Comparison of ENCODE assay signal across 17 cellular contexts in the genomic region with DNA sequence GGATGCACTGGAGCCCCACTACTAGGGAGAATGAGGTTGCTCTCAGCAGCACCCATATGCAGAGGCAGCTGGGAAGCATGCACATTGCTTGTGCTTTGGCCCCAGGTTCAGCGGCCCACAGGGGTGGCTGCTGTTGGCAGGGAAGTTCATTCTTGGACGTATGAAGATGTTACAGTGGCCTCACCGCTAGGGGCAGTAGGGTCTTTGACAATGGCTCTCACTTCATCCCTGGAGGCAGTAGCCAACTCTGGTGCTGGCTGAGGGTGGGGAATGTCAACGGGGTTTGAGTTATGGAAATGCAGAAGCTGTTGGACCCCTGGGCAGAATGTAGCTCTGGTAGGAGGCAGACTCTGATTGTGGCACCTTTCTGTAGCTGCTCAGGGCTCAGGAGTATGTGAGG.
DNase-seq lines count a peak whose midpoint lies in the region; ATAC-seq, FAIRE-seq and TF ChIP-seq lines count a peak whose summit lies in the region.
"Had no signal": no experiment of that assay in that cellular context is flagged by ENCODE, and none has a peak within 500 bp of the region (broad histone marks: within the 10 kb centered on the region; RNA-seq: fewer than 3 reads in every experiment).

No MANE protein-coding gene starts in this region.

- no peak overlapping the region for H3K9ac ChIP-seq in GM12878 (ENCODE audit: control insufficient read depth, insufficient read depth, low read length)

- no peak for FAIRE-seq in GM12878 (lab: Jason Lieb, UNC)

- H3K4me3 Mint-ChIP-seq in glutamatergic neuron (ENCODE audit: unreplicated experiment): no peak overlapping the region

- no peak overlapping the region for H3K4me3 ChIP-seq in GM12878

- DNase-seq in ELF-1 (ENCODE audit: low read depth, low spot score) (peak; percentile 36), HuH-7 (ENCODE audit: low spot score) (peak; percentile 56), GM12878 (ENCODE audit: low read depth, low spot score) (no peak), iPS-NIHi7 (ENCODE audit: extremely low spot score) (peak; percentile 51), glutamatergic neuron (no peak), SW480 (ENCODE audit: low spot score) (no peak)
- no peak for DNase-seq in activated CD4-positive, alpha-beta T cell treated with anti-CD3 and anti-CD28 coated beads, Interleukin-2, amount 50 U/mL, for 48 hours
- DNase-seq: Karpas-422, MM.1S, NCI-H1092 treated with DMSO at 0.1 percent for 48 hours, NCI-H1694 treated with DMSO at 0.1 percent for 48 hours, NCI-H345, NCI-H526, RPMI8226, SIG-M5 had no signal

- TF ChIP-seq RAD21 in GM12878 (IDR thresholded peaks at IDR 0.05; ENCODE audit: insufficient read depth, low read depth, low read length): no peak

- SMC1A ChIA-PET in GM12878 (lab: Charles Lee; ENCODE audit: uncharacterized antibody, unreplicated experiment): interaction anchor here (0.9 to 1.4 kb wide), 3 partner anchors 17 to 241 kb away, joined by 3 to 4 read pairs (median 3); no protein-coding TSS in a partner anchor

- no peaks in the 10 kb centered on the region for H3K79me2 ChIP-seq in GM12878 (ENCODE audit: control insufficient read depth, insufficient read depth, low read length)

- 85% methylated on average over 4 of the region's 4 CpGs for WGBS in GM12878 (ENCODE audit: insufficient coverage, insufficient replicate concordance, low lambda C conversion rate, missing lambda C conversion rate)

- RAD21 ChIA-PET in GM12878 (lab: Charles Lee; ENCODE audit: unreplicated experiment): no interaction called here

- no peaks in the 10 kb centered on the region for H3K27me3 Mint-ChIP-seq in glutamatergic neuron (ENCODE audit: unreplicated experiment)

- TF ChIP-seq EP300 in GM12878 (IDR thresholded peaks at IDR 0.05; ENCODE audit: borderline replicate concordance in 1 of 2, control insufficient read depth in 1 of 2, low read depth in 2 of 2, low read length in 2 of 2): no peak

- CTCF ChIA-PET in GM12878 (lab: Yijun Ruan, JAX): interaction anchor here (1.0 to 1.2 kb wide), 4 partner anchors 9 to 210 kb away, joined by 3 to 5 read pairs (median 3); no protein-coding TSS in a partner anchor

- POLR2A ChIA-PET in GM12878 (lab: Charles Lee): no interaction called here

- H3K36me3 Mint-ChIP-seq in glutamatergic neuron (ENCODE audit: unreplicated experiment): no peaks in the 10 kb centered on the region

- BruUV-seq in GM12878 (replicated peaks; lab: Mats Ljungman, UMichigan): no TSS peak

- no peaks in the 10 kb centered on the region for H3K27me3 ChIP-seq in GM12878 (replicated peaks in 1 of 2; ENCODE audit: control insufficient read depth in 2 of 2, insufficient read depth in 2 of 2, low read length in 1 of 2)

- no peak overlapping the region for H3K27ac ChIP-seq in GM12878 (ENCODE audit: control insufficient read depth, insufficient read depth)
- H3K27ac ChIP-seq: C4-2B had no signal

- no peaks in the 10 kb centered on the region for H3K36me3 ChIP-seq in GM12878 (ENCODE audit: control insufficient read depth in 2 of 2, insufficient read depth in 2 of 2, low read length in 1 of 2)

- no peak overlapping the region for H3K4me2 ChIP-seq in GM12878 (ENCODE audit: control insufficient read depth, insufficient read depth)

- H2AFZ ChIP-seq in GM12878 (ENCODE audit: control insufficient read depth, low read depth, low read length): no peak overlapping the region

- TF ChIP-seq CTCF in GM12878 (IDR thresholded peaks at IDR 0.05 in 2 of 3, conservative IDR thresholded peaks at IDR 0.05 in 1 of 3; ENCODE audit: control insufficient read depth in 2 of 3, extremely low read depth in 1 of 3, insufficient read depth in 1 of 3, low read depth in 3 of 3, low read length in 3 of 3) (peak in 1 of 3 experiments; percentile 26; a peak in 3 of 6 replicates), glutamatergic neuron (IDR thresholded peaks at IDR 0.05; ENCODE audit: partially characterized antibody, unreplicated experiment) (no peak)

- no peaks in the 10 kb centered on the region for H3K4me1 Mint-ChIP-seq in glutamatergic neuron (ENCODE audit: low read depth, unreplicated experiment)

- no peak overlapping the region for H3K27ac Mint-ChIP-seq in glutamatergic neuron (ENCODE audit: unreplicated experiment)

- ATAC-seq in GM12878 (peak; percentile 61), GM18867 (IDR thresholded peaks at IDR 0.05; ENCODE audit: unreplicated experiment) (no peak)

- no peak for TF ChIP-seq POLR2A in GM12878 (IDR thresholded peaks at IDR 0.05; ENCODE audit: low read depth, low read length)

- H4K20me1 ChIP-seq in GM12878 (ENCODE audit: control insufficient read depth, insufficient read depth): no peaks in the 10 kb centered on the region

- no peaks in the 10 kb centered on the region for H3K4me1 ChIP-seq in GM12878 (ENCODE audit: control insufficient read depth, insufficient read depth, low read length)

- intact Hi-C loops in GM12878 (cut with micrococcal nuclease; ENCODE audit: unreplicated experiment): no loop called here

- in situ Hi-C loops in GM12878 (cut with MboI): no loop called here

- no peaks in the 10 kb centered on the region for H3K9me3 Mint-ChIP-seq in glutamatergic neuron (ENCODE audit: unreplicated experiment)

- no peaks in the 10 kb centered on the region; the same call in 2 of the 3 replicates for H3K9me3 ChIP-seq in GM12878 (replicated peaks; ENCODE audit: control insufficient read depth, insufficient read depth, low read length)

TF ChIP-seq in GM12878, 131 proteins besides CTCF, POLR2A, EP300 and RAD21:
- no peak for TF ChIP-seq TARDBP (IDR thresholded peaks at IDR 0.05; ENCODE audit: borderline replicate concordance)
- TF ChIP-seq HDGF (IDR thresholded peaks at IDR 0.05): no peak
- no peak for TF ChIP-seq PAX5 (IDR thresholded peaks at IDR 0.05; ENCODE audit: borderline replicate concordance, low read depth, low read length)
- TF ChIP-seq BCL11A (IDR thresholded peaks at IDR 0.05; ENCODE audit: low read depth, low read length): no peak
- TF ChIP-seq SMARCA5 (IDR thresholded peaks at IDR 0.05): no peak
- no peak for TF ChIP-seq ZZZ3 (IDR thresholded peaks at IDR 0.05; ENCODE audit: control insufficient read depth, insufficient read length, low read depth)
- TF ChIP-seq, protein P1, sequence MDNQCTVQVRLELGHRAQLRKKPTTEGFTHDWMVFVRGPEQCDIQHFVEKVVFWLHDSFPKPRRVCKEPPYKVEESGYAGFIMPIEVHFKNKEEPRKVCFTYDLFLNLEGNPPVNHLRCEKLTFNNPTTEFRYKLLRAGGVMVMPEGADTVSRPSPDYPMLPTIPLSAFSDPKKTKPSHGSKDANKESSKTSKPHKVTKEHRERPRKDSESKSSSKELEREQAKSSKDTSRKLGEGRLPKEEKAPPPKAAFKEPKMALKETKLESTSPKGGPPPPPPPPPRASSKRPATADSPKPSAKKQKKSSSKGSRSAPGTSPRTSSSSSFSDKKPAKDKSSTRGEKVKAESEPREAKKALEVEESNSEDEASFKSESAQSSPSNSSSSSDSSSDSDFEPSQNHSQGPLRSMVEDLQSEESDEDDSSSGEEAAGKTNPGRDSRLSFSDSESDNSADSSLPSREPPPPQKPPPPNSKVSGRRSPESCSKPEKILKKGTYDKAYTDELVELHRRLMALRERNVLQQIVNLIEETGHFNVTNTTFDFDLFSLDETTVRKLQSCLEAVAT (IDR thresholded peaks at IDR 0.05): no peak
- no peak for TF ChIP-seq GATAD2B (conservative IDR thresholded peaks at IDR 0.05; ENCODE audit: low read depth)
- no peak for TF ChIP-seq ZNF207 (IDR thresholded peaks at IDR 0.05; ENCODE audit: borderline replicate concordance)
- no peak for TF ChIP-seq STAT1 (conservative IDR thresholded peaks at IDR 0.05)
- TF ChIP-seq BACH1 (IDR thresholded peaks at IDR 0.05; ENCODE audit: borderline replicate concordance): no peak
- TF ChIP-seq, protein P2, sequence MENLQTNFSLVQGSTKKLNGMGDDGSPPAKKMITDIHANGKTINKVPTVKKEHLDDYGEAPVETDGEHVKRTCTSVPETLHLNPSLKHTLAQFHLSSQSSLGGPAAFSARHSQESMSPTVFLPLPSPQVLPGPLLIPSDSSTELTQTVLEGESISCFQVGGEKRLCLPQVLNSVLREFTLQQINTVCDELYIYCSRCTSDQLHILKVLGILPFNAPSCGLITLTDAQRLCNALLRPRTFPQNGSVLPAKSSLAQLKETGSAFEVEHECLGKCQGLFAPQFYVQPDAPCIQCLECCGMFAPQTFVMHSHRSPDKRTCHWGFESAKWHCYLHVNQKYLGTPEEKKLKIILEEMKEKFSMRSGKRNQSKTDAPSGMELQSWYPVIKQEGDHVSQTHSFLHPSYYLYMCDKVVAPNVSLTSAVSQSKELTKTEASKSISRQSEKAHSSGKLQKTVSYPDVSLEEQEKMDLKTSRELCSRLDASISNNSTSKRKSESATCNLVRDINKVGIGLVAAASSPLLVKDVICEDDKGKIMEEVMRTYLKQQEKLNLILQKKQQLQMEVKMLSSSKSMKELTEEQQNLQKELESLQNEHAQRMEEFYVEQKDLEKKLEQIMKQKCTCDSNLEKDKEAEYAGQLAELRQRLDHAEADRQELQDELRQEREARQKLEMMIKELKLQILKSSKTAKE (IDR thresholded peaks at IDR 0.05; ENCODE audit: low read depth, poor library complexity, severe bottlenecking): no peak
- TF ChIP-seq SIN3A (IDR thresholded peaks at IDR 0.05; ENCODE audit: low read depth, low read length): no peak

Comparison
In these comparisons a context has a peak if more than half of its experiments do, and no peak if none do; other contexts are left out.
1. DNase-seq: peak in ELF-1 (single experiment), HuH-7 (single experiment) and iPS-NIHi7 (single experiment); none in GM12878 (single experiment), activated CD4-positive, alpha-beta T cell treated with anti-CD3 and anti-CD28 coated beads, Interleukin-2, amount 50 U/mL, for 48 hours (0 of 2), glutamatergic neuron (single experiment) and SW480 (single experiment).